11 cellular contexts compared by ENCODE assay signal in genomic region chr5:170132642-170133448, GRCh38. TPM values are rescaled to one million over a fixed set of nuclear protein-coding genes. Genes with fewer than 3 reads are reported as not detected.
DNase-seq lines count a peak whose midpoint lies in the region; ATAC-seq and TF ChIP-seq lines count a peak whose summit lies in the region.
"Had no signal": no experiment of that assay in that cellular context is flagged by ENCODE, and none has a peak within 500 bp of the region (broad histone marks: within the 10 kb centered on the region; RNA-seq: fewer than 3 reads in every experiment).

No MANE protein-coding gene starts in this region.

- H3K9me3 Mint-ChIP-seq in endothelial cell (ENCODE audit: unreplicated experiment) (no peaks in the 10 kb centered on the region), type B pancreatic cell (no peaks in the 10 kb centered on the region)

- H3K4me1 Mint-ChIP-seq in endothelial cell (ENCODE audit: unreplicated experiment) (peaks cover 35% of the 10 kb centered on the region), type B pancreatic cell (ENCODE audit: unreplicated experiment) (no peaks in the 10 kb centered on the region)
- H3K4me1 Mint-ChIP-seq: mesothelial cell of epicardium had no signal

- no peaks in the 10 kb centered on the region for H3K9me2 ChIP-seq in PC-3 (replicated peaks; ENCODE audit: low read length)

- no peak overlapping the region for H3K4ac ChIP-seq in trophoblast cell (ENCODE audit: low read depth, low read length)

- H3K4me1 ChIP-seq in PC-3 (ENCODE audit: insufficient read depth, low read length) (peaks cover 9% of the 10 kb centered on the region; the same call in 1 of the 2 replicates), trophoblast cell (ENCODE audit: control insufficient read depth in 1 of 2, insufficient read depth in 2 of 2, low read length in 2 of 2) (peaks cover 8 to 12% of the 10 kb centered on the region in 2 experiments)

- no peak overlapping the region for H3K4me2 ChIP-seq in PC-3 (ENCODE audit: low read length)
- no peak overlapping the region for H3K4me2 ChIP-seq in trophoblast cell (ENCODE audit: low read length)

- H3K27ac Mint-ChIP-seq in endothelial cell (ENCODE audit: unreplicated experiment) (peak overlapping the region; percentile 66), type B pancreatic cell (no peak overlapping the region)
- H3K27ac Mint-ChIP-seq: mesothelial cell of epicardium had no signal

- no peak overlapping the region for H2AK5ac ChIP-seq in trophoblast cell (ENCODE audit: low read length)

- no peak for TF ChIP-seq CTCF in PC-3 (conservative IDR thresholded peaks at IDR 0.05; ENCODE audit: low read depth, low read length)
- TF ChIP-seq CTCF in endothelial cell (IDR thresholded peaks at IDR 0.05; ENCODE audit: unreplicated experiment) = no peak
- TF ChIP-seq CTCF in type B pancreatic cell (conservative IDR thresholded peaks at IDR 0.05) = no peak

- no peaks in the 10 kb centered on the region for H3K9me3 ChIP-seq in PC-3 (ENCODE audit: low read length)
- peaks cover 3% of the 10 kb centered on the region for H3K9me3 ChIP-seq in trophoblast cell (ENCODE audit: insufficient read depth, low read depth, low read length)

- no peak overlapping the region for H3K4me3 ChIP-seq in PC-3 (ENCODE audit: low read length)
- H3K4me3 ChIP-seq in trophoblast cell (ENCODE audit: low read depth, low read length) = no peak overlapping the region
- H3K4me3 ChIP-seq: cardiac muscle cell had no signal

- H3K18ac ChIP-seq in trophoblast cell (ENCODE audit: low read length) = no peak overlapping the region

- CTCF ChIA-PET in PC-3 (lab: Charles Lee) = no interaction called here

- no peak overlapping the region for H4K8ac ChIP-seq in trophoblast cell (ENCODE audit: low read depth, low read length)

- H3K9ac ChIP-seq in PC-3 (ENCODE audit: low read length) (no peak overlapping the region), trophoblast cell (ENCODE audit: low read length) (no peak overlapping the region)

- H3K79me1 ChIP-seq in trophoblast cell (ENCODE audit: low read length) = peaks cover 2% of the 10 kb centered on the region

- no peak overlapping the region for H2BK5ac ChIP-seq in trophoblast cell (ENCODE audit: low read depth, low read length, poor library complexity)

- H2BK12ac ChIP-seq in trophoblast cell (ENCODE audit: low read length) = no peak overlapping the region

- no peaks in the 10 kb centered on the region for H3K79me2 ChIP-seq in PC-3 (ENCODE audit: low read length)
- H3K79me2 ChIP-seq in trophoblast cell (ENCODE audit: control insufficient read depth, insufficient read depth, low read length, poor library complexity) = no peaks in the 10 kb centered on the region

- H2AFZ ChIP-seq in PC-3 (ENCODE audit: low read length) = peak overlapping the region; percentile 34; the same call in 1 of the 2 replicates
- H2AFZ ChIP-seq in trophoblast cell (ENCODE audit: insufficient read depth, low read length, poor library complexity) = no peak overlapping the region

- H4K91ac ChIP-seq in trophoblast cell (ENCODE audit: low read depth, low read length) = no peak overlapping the region

- ATAC-seq in PC-3 = peak; percentile 58
- no peak for ATAC-seq in stimulated activated naive CD8-positive, alpha-beta T cell treated with anti-CD3 and anti-CD28 coated beads, Interleukin-15, Interleukin-2, amounts not matched to agents 100 U/mL and 50 U/mL, for 24 hours
- ATAC-seq in HG03432 (IDR thresholded peaks at IDR 0.05; ENCODE audit: unreplicated experiment) = no peak

- no TSS peak for BruUV-seq in PC-3 (replicated peaks; lab: Mats Ljungman, UMichigan)

- no peak overlapping the region for H3K14ac ChIP-seq in trophoblast cell (ENCODE audit: low read length)

- intact Hi-C loops in PC-3 (cut with micrococcal nuclease) = no loop called here

- H3K36me3 Mint-ChIP-seq in endothelial cell (ENCODE audit: low read depth, unreplicated experiment) = no peaks in the 10 kb centered on the region
- H3K36me3 Mint-ChIP-seq in type B pancreatic cell = no peaks in the 10 kb centered on the region
- H3K36me3 Mint-ChIP-seq: mesothelial cell of epicardium had no signal

- H2BK120ac ChIP-seq in trophoblast cell (ENCODE audit: insufficient read depth, low read length, poor library complexity) = no peak overlapping the region

- H3K27me3 ChIP-seq in PC-3 (ENCODE audit: low read length) (no peaks in the 10 kb centered on the region), trophoblast cell (ENCODE audit: insufficient read depth, low read length) (no peaks in the 10 kb centered on the region)
- H3K27me3 ChIP-seq: cardiac muscle cell had no signal

- POLR2A ChIA-PET in PC-3 (lab: Charles Lee; ENCODE audit: unreplicated experiment) = no interaction called here

- peak; percentile 69 for DNase-seq in ELR (ENCODE audit: low read depth)
- peak; percentile 49 for DNase-seq in PC-3
- no peak for DNase-seq in endothelial cell (ENCODE audit: low spot score)
- DNase-seq in trophoblast cell = peak in 1 of 2 donors; percentile 41
- DNase-seq in stimulated activated naive CD8-positive, alpha-beta T cell treated with anti-CD3 and anti-CD28 coated beads, Interleukin-15, Interleukin-2, amounts not matched to agents 100 U/mL and 50 U/mL, for 24 hours = no peak
- no peak for DNase-seq in type B pancreatic cell (ENCODE audit: extremely low spot score, unreplicated experiment)
- DNase-seq in OCI-M2 (lab: John Stamatoyannopoulos, UW; ENCODE audit: unreplicated experiment) = no peak
- DNase-seq: stimulated activated CD8-positive, alpha-beta memory T cell treated with anti-CD3 and anti-CD28 coated beads, Interleukin-4, amount 100 ng/mL, for 48 hours had no signal

- H4K12ac ChIP-seq in trophoblast cell (ENCODE audit: low read depth, low read length) = no peak overlapping the region

- no peak overlapping the region for H3K4me3 Mint-ChIP-seq in endothelial cell (ENCODE audit: unreplicated experiment)
- no peak overlapping the region for H3K4me3 Mint-ChIP-seq in type B pancreatic cell
- H3K4me3 Mint-ChIP-seq: mesothelial cell of epicardium had no signal

- H4K20me1 ChIP-seq in PC-3 (ENCODE audit: low read length) = no peaks in the 10 kb centered on the region

- no peak overlapping the region for H3K27ac ChIP-seq in PC-3 (ENCODE audit: low read length)
- peak overlapping the region; percentile 57 for H3K27ac ChIP-seq in trophoblast cell (ENCODE audit: low read depth, low read length)
- H3K27ac ChIP-seq: cardiac muscle cell had no signal

- H3K23ac ChIP-seq in trophoblast cell (ENCODE audit: low read length) = no peak overlapping the region

- no CpG with 5 or more reads among the region's 5 CpGs for WGBS in trophoblast cell (ENCODE audit: extremely low coverage, insufficient coverage, insufficient read length)

- H3F3A ChIP-seq in PC-3 (ENCODE audit: low read length, unreplicated experiment) = no peaks in the 10 kb centered on the region

- H3K27me3 Mint-ChIP-seq in endothelial cell (ENCODE audit: unreplicated experiment) (peaks cover 6% of the 10 kb centered on the region), type B pancreatic cell (peaks cover 12% of the 10 kb centered on the region)

- H3K36me3 ChIP-seq in PC-3 (ENCODE audit: low read depth, low read length) (no peaks in the 10 kb centered on the region), trophoblast cell (ENCODE audit: control insufficient read depth in 1 of 2, insufficient read depth in 2 of 2, low read length in 2 of 2) (no peaks in the 10 kb centered on the region)
- H3K36me3 ChIP-seq: cardiac muscle cell had no signal

RNA-seq across cellular contexts. Expression of gene FOXI1, which starts 27.1 kb away (rescaled TPM):
- total RNA-seq in PC-3 (2014; rRNA removed) (not detected in 2 replicates), endothelial cell (ENCODE audit: unreplicated experiment) (2.2 TPM), type B pancreatic cell (ENCODE audit: low replicate concordance) (not detected in 2 replicates)
- 0.08 and 0.16 TPM in 2 replicates for polyA plus RNA-seq in trophoblast cell (2013)
- total RNA-seq: cardiac muscle cell, mesothelial cell of epicardium had no signal
- polyA plus RNA-seq: cardiac muscle cell had no signal

Comparison
In these comparisons a context has a peak if more than half of its experiments do, and no peak if none do; other contexts are left out.
1. DNase-seq: peak in ELR (single experiment) and PC-3 (single experiment); none in endothelial cell (single experiment), stimulated activated naive CD8-positive, alpha-beta T cell treated with anti-CD3 and anti-CD28 coated beads, Interleukin-15, Interleukin-2, amounts not matched to agents 100 U/mL and 50 U/mL, for 24 hours (single experiment), type B pancreatic cell (single experiment) and OCI-M2 (single experiment).